Comparison of ENCODE assay signal across 24 cellular contexts in genomic region chr5:5071554-5071953, GRCh38.
"Had no signal": no experiment of that assay in that cellular context is flagged by ENCODE, and none has a peak within 500 bp of the region (broad histone marks: within the 10 kb centered on the region; RNA-seq: fewer than 3 reads in every experiment).

No MANE protein-coding gene starts in this region.

- H3K4me1 ChIP-seq: left ventricle myocardium inferior, neural progenitor cell, parathyroid adenoma, right atrium auricular region, sigmoid colon had no signal

- H3K27me3 ChIP-seq: neural progenitor cell, neutrophil, right atrium auricular region, sigmoid colon, tibial nerve, vagina had no signal

- H3K9me3 ChIP-seq: left ventricle myocardium inferior, neutrophil, right atrium auricular region, sigmoid colon, tibial nerve, vagina had no signal

- DNase-seq: islet precursor cell; left ventricle myocardium inferior; mesendoderm; naive B cell; natural killer cell; nephron progenitor cell; occipital lobe; sigmoid colon; stimulated activated CD4-positive, alpha-beta T cell treated with anti-CD3 and anti-CD28 coated beads, Interleukin-1b, Interleukin-23, amount 100 ng/mL, for 48 hours; stimulated activated CD4-positive, alpha-beta T cell treated with anti-CD3 and anti-CD28 coated beads, Interleukin-2, amount 100 ng/mL, for 48 hours; stimulated activated CD4-positive, alpha-beta T cell treated with anti-CD3 and anti-CD28 coated beads, Interleukin-4, amount 100 ng/mL, for 4 hours; stimulated activated CD8-positive, alpha-beta memory T cell treated with anti-CD3 and anti-CD28 coated beads, Interleukin-4, amount 100 ng/mL, for 48 hours; stimulated activated naive CD4-positive, alpha-beta T cell treated with Interleukin-2 at 50 U/mL for 16 hours; stimulated activated naive CD8-positive, alpha-beta T cell treated with anti-CD3 and anti-CD28 coated beads, Interleukin-15, amount 100 ng/mL, for 72 hours; substantia nigra had no signal

- H3K4me2 ChIP-seq: neural progenitor cell, smooth muscle cell had no signal

- H3K79me2 ChIP-seq: parathyroid adenoma had no signal

- ATAC-seq: natural killer cell; stimulated activated memory B cell treated with anti-CD40 and anti-IgM and Interleukin-4, amounts not matched to agents 10 μg/mL and 1 μg/mL and 100 μg/mL, for 72 hours; stimulated activated naive CD8-positive, alpha-beta T cell treated with anti-CD3 and anti-CD28 coated beads, Interleukin-15, amount 100 ng/mL, for 72 hours had no signal

- H2AFZ ChIP-seq: neural progenitor cell, parathyroid adenoma had no signal

- H3K9ac ChIP-seq: neural progenitor cell, parathyroid adenoma had no signal

- H3K4me3 ChIP-seq: left ventricle myocardium inferior, lung, neural progenitor cell, right atrium auricular region, sigmoid colon, smooth muscle cell, tibial nerve, vagina had no signal

- H3K36me3 ChIP-seq: left ventricle myocardium inferior, neural progenitor cell, neutrophil, right atrium auricular region, sigmoid colon, tibial nerve, vagina had no signal

- H3K27ac ChIP-seq: left ventricle myocardium inferior, neural progenitor cell, neutrophil, parathyroid adenoma, right atrium auricular region, sigmoid colon, tibial nerve, vagina had no signal
